Comparison of ENCODE assay signal across 9 cellular contexts in genomic region chr1:23618586-23619083, GRCh38. TPM values are rescaled to one million over a fixed set of nuclear protein-coding genes. Genes with fewer than 3 reads are reported as not detected.
DNase-seq lines count a peak whose midpoint lies in the region; ATAC-seq and TF ChIP-seq lines count a peak whose summit lies in the region.
"Had no signal": no experiment of that assay in that cellular context is flagged by ENCODE, and none has a peak within 500 bp of the region (broad histone marks: within the 10 kb centered on the region; RNA-seq: fewer than 3 reads in every experiment).

No MANE protein-coding gene starts in this region.

- H3F3A ChIP-seq in GM23338 (replicated peaks; ENCODE audit: low read depth), result peaks cover 15% of the 10 kb centered on the region

- H3K4me1 ChIP-seq in CD4-positive, alpha-beta memory T cell (ENCODE audit: insufficient read depth, low read length), result peaks cover 89% of the 10 kb centered on the region
- peaks cover 4% of the 10 kb centered on the region; the same call in 1 of the 2 replicates for H3K4me1 ChIP-seq in GM23338 (ENCODE audit: insufficient read depth)
- peaks cover 3% of the 10 kb centered on the region for H3K4me1 ChIP-seq in testis

- no peaks in the 10 kb centered on the region for H3K36me3 ChIP-seq in CD4-positive, alpha-beta memory T cell (ENCODE audit: insufficient read depth, low read length)
- H3K36me3 ChIP-seq in GM23338 (ENCODE audit: insufficient read depth) (no peaks in the 10 kb centered on the region), testis (ENCODE audit: low read depth, missing control alignments) (no peaks in the 10 kb centered on the region)

- H3K9me3 Mint-ChIP-seq in CD4-positive, alpha-beta memory T cell, result no peaks in the 10 kb centered on the region
- no peaks in the 10 kb centered on the region; the same call in 2 of the 3 replicates for H3K9me3 Mint-ChIP-seq in GM23338
- no peaks in the 10 kb centered on the region for H3K9me3 Mint-ChIP-seq in activated T-helper 1 cell treated with anti-CD3 and anti-CD28 coated beads, Interleukin-12 subunit alpha, Interleukin-12 subunit beta, Interleukin-2, Interleukin-4 antibody, amounts not matched to agents 30 ng/mL and 10 ng/mL and 1 ng/mL, durations not matched to agents 14 hours and 24 hours and 36 hours
- H3K9me3 Mint-ChIP-seq in naive thymus-derived CD8-positive, alpha-beta T cell, result no peaks in the 10 kb centered on the region

- no peak; the same call in 2 of the 3 replicates for ATAC-seq in GM23338
- ATAC-seq in naive thymus-derived CD8-positive, alpha-beta T cell, result no peak

- H3K9me3 ChIP-seq in CD4-positive, alpha-beta memory T cell (ENCODE audit: control insufficient read depth in 1 of 2, low read length in 2 of 2), result no peaks in the 10 kb centered on the region
- no peaks in the 10 kb centered on the region for H3K9me3 ChIP-seq in testis
- H3K9me3 ChIP-seq: mucosa of descending colon had no signal

- H3K27me3 Mint-ChIP-seq in CD4-positive, alpha-beta memory T cell, result no peaks in the 10 kb centered on the region
- peaks cover 25% of the 10 kb centered on the region for H3K27me3 Mint-ChIP-seq in GM23338 (ENCODE audit: insufficient read depth, low read depth, poor library complexity)
- H3K27me3 Mint-ChIP-seq in activated T-helper 1 cell treated with anti-CD3 and anti-CD28 coated beads, Interleukin-12 subunit alpha, Interleukin-12 subunit beta, Interleukin-2, Interleukin-4 antibody, amounts not matched to agents 30 ng/mL and 10 ng/mL and 1 ng/mL, durations not matched to agents 14 hours and 24 hours and 36 hours (ENCODE audit: insufficient read depth), result no peaks in the 10 kb centered on the region
- peaks cover 0 to 7% (median 0%) of the 10 kb centered on the region in 5 donors for H3K27me3 Mint-ChIP-seq in naive thymus-derived CD8-positive, alpha-beta T cell

- TF ChIP-seq CTCF in GM23338 (conservative IDR thresholded peaks at IDR 0.05; ENCODE audit: low read depth in 2 of 2) (no peak), testis (IDR thresholded peaks at IDR 0.05) (no peak)

- 0 out of 2 replicates have a peak, but pooled peaks cover 4% of the 10 kb centered on the region for H3K9me2 ChIP-seq in GM23338 (ENCODE audit: insufficient read depth)

- H3K4me2 ChIP-seq in GM23338, result peak overlapping the region; percentile 70

- peak overlapping the region; percentile 65 for H3K27ac ChIP-seq in CD4-positive, alpha-beta memory T cell (ENCODE audit: low read depth, low read length)
- H3K27ac ChIP-seq in GM23338 (ENCODE audit: low read depth) (no peak overlapping the region), testis (no peak overlapping the region)

- intact Hi-C loops in CD4-positive, alpha-beta memory T cell (cut with micrococcal nuclease), result loop anchor here (1.0 kb wide), 5 partner anchors 9 to 274 kb away; partner anchors contain the start of genes HNRNPR and ID3
- intact Hi-C loops in activated T-helper 1 cell treated with anti-CD3 and anti-CD28 coated beads, Interleukin-12 subunit alpha, Interleukin-12 subunit beta, Interleukin-2, Interleukin-4 antibody, amounts not matched to agents 30 ng/mL and 10 ng/mL and 1 ng/mL, durations not matched to agents 14 hours and 24 hours and 36 hours (cut with micrococcal nuclease), result loop anchor here (1.0 to 2.0 kb wide), 6 partner anchors 16 to 250 kb away; partner anchors contain the start of genes ID3 and ZNF436
- intact Hi-C loops in testis (cut with DNase I; ENCODE audit: low total_unique reads), result no loop called here

- H4K20me1 ChIP-seq in GM23338 (replicated peaks; ENCODE audit: insufficient read depth), result no peaks in the 10 kb centered on the region

- no peak for DNase-seq in CD4-positive, alpha-beta memory T cell
- DNase-seq in GM23338 (ENCODE audit: low spot score) (no peak), GM19238 (ENCODE audit: insufficient read length, low spot score) (no peak), testis (no peak), nucleus accumbens (lab: John Stamatoyannopoulos, UW) (no peak)
- DNase-seq in activated T-helper 1 cell treated with anti-CD3 and anti-CD28 coated beads, Interleukin-12 subunit alpha, Interleukin-12 subunit beta, Interleukin-2, Interleukin-4 antibody, amounts not matched to agents 30 ng/mL and 10 ng/mL and 1 ng/mL, durations not matched to agents 14 hours and 24 hours and 36 hours (ENCODE audit: low spot score), result no peak
- DNase-seq in naive thymus-derived CD8-positive, alpha-beta T cell, result no peak
- DNase-seq: NCI-H2081 had no signal

- no peak overlapping the region for H2AFZ ChIP-seq in GM23338

- H3K4me1 Mint-ChIP-seq in CD4-positive, alpha-beta memory T cell, result peaks cover 65 to 95% (median 79%) of the 10 kb centered on the region in 4 donors
- H3K4me1 Mint-ChIP-seq in GM23338, result peaks cover 17% of the 10 kb centered on the region
- H3K4me1 Mint-ChIP-seq in activated T-helper 1 cell treated with anti-CD3 and anti-CD28 coated beads, Interleukin-12 subunit alpha, Interleukin-12 subunit beta, Interleukin-2, Interleukin-4 antibody, amounts not matched to agents 30 ng/mL and 10 ng/mL and 1 ng/mL, durations not matched to agents 14 hours and 24 hours and 36 hours (ENCODE audit: low read depth), result peaks cover 74% of the 10 kb centered on the region
- H3K4me1 Mint-ChIP-seq in naive thymus-derived CD8-positive, alpha-beta T cell, result peaks cover 58 to 92% (median 91%) of the 10 kb centered on the region in 4 donors

- peak overlapping the region; percentile 91 to 98 (median 93) for H3K27ac Mint-ChIP-seq in CD4-positive, alpha-beta memory T cell
- H3K27ac Mint-ChIP-seq in GM23338, result no peak overlapping the region
- H3K27ac Mint-ChIP-seq in activated T-helper 1 cell treated with anti-CD3 and anti-CD28 coated beads, Interleukin-12 subunit alpha, Interleukin-12 subunit beta, Interleukin-2, Interleukin-4 antibody, amounts not matched to agents 30 ng/mL and 10 ng/mL and 1 ng/mL, durations not matched to agents 14 hours and 24 hours and 36 hours, result peak overlapping the region; percentile 20
- peak overlapping the region; percentile 89 to 100 (median 94) for H3K27ac Mint-ChIP-seq in naive thymus-derived CD8-positive, alpha-beta T cell

- 52 to 70% methylated on average over 7 of the region's 7 CpGs for WGBS in testis, 2 donors

- CTCF ChIA-PET in CD4-positive, alpha-beta memory T cell (lab: Charles Lee; ENCODE audit: partially characterized antibody), result interaction anchor here (0.9 to 7.2 kb wide), 7 partner anchors 15 to 74 kb away, joined by 3 to 130 read pairs (median 4); partner anchors contain the start of gene ID3

- no peaks in the 10 kb centered on the region for H3K27me3 ChIP-seq in CD4-positive, alpha-beta memory T cell (ENCODE audit: insufficient read depth, low read length)
- H3K27me3 ChIP-seq in GM23338 (ENCODE audit: insufficient read depth), result peaks cover 26% of the 10 kb centered on the region
- no peaks in the 10 kb centered on the region for H3K27me3 ChIP-seq in testis

- peak overlapping the region; percentile 43 to 87 (median 83) for H3K4me3 Mint-ChIP-seq in CD4-positive, alpha-beta memory T cell
- peak overlapping the region; percentile 64 for H3K4me3 Mint-ChIP-seq in GM23338
- H3K4me3 Mint-ChIP-seq in activated T-helper 1 cell treated with anti-CD3 and anti-CD28 coated beads, Interleukin-12 subunit alpha, Interleukin-12 subunit beta, Interleukin-2, Interleukin-4 antibody, amounts not matched to agents 30 ng/mL and 10 ng/mL and 1 ng/mL, durations not matched to agents 14 hours and 24 hours and 36 hours, result peak overlapping the region; percentile 27
- H3K4me3 Mint-ChIP-seq in naive thymus-derived CD8-positive, alpha-beta T cell, result peak overlapping the region; percentile 58 to 83 (median 74)

- H3K4me3 ChIP-seq in CD4-positive, alpha-beta memory T cell (ENCODE audit: low read length in 2 of 2), result peak overlapping the region; percentile 14 to 58
- no peak overlapping the region; the same call in 1 of the 2 replicates for H3K4me3 ChIP-seq in GM23338
- H3K4me3 ChIP-seq in testis, result no peak overlapping the region
- H3K4me3 ChIP-seq: mucosa of descending colon had no signal

- POLR2A ChIA-PET in CD4-positive, alpha-beta memory T cell (lab: Charles Lee; ENCODE audit: partially characterized antibody), result interaction anchor here (0.6 to 7.2 kb wide), 15 partner anchors 9 to 121 kb away, joined by 3 to 430 read pairs (median 24); partner anchors contain the start of genes E2F2 and ID3
- POLR2A ChIA-PET in naive thymus-derived CD8-positive, alpha-beta T cell (lab: Charles Lee), result interaction anchor here (0.7 to 10.3 kb wide), 19 partner anchors 8 to 74 kb away, joined by 3 to 339 read pairs (median 9); partner anchors contain the start of genes ID3 and RPL11

- no peak for TF ChIP-seq POLR2A in testis (IDR thresholded peaks at IDR 0.05)

- H3K36me3 Mint-ChIP-seq in CD4-positive, alpha-beta memory T cell, result peaks cover 1 to 3% of the 10 kb centered on the region in 2 donors
- no peaks in the 10 kb centered on the region for H3K36me3 Mint-ChIP-seq in GM23338 (ENCODE audit: low read depth)
- peaks cover 5% of the 10 kb centered on the region for H3K36me3 Mint-ChIP-seq in activated T-helper 1 cell treated with anti-CD3 and anti-CD28 coated beads, Interleukin-12 subunit alpha, Interleukin-12 subunit beta, Interleukin-2, Interleukin-4 antibody, amounts not matched to agents 30 ng/mL and 10 ng/mL and 1 ng/mL, durations not matched to agents 14 hours and 24 hours and 36 hours (ENCODE audit: low read depth)
- no peaks in the 10 kb centered on the region for H3K36me3 Mint-ChIP-seq in naive thymus-derived CD8-positive, alpha-beta T cell

- no peaks in the 10 kb centered on the region for H3K79me2 ChIP-seq in GM23338 (replicated peaks; ENCODE audit: insufficient read depth)

TF ChIP-seq in GM23338, 12 proteins besides CTCF, POLR2A, EP300 and RAD21 (continues in another document):
- no peak for TF ChIP-seq CREB1 (CRISPR knock-in tag; IDR thresholded peaks at IDR 0.05; ENCODE audit: low read depth)

RNA-seq across cellular contexts. Expression of gene ID3, which starts 59.3 kb away (rescaled TPM):
- 10 to 100 TPM; 89.6 to 98.0 TPM for total RNA-seq in CD4-positive, alpha-beta memory T cell
- 10 to 100 TPM in 1 of 2 donors, 1 to 10 TPM in 1; 8.9 to 20.1 TPM for polyA plus RNA-seq in CD4-positive, alpha-beta memory T cell
- 153 and 164 TPM in 2 replicates for total RNA-seq in GM23338 (2014; rRNA removed; shearing (Covaris generic))
- polyA plus RNA-seq in GM23338 (2016; fragmentation: Nextera tagmentation; extraction: Ambion mirVana) (330 and 345 TPM in 2 replicates), testis (ENCODE audit: insufficient read depth, low read depth, low replicate concordance) (24.5 TPM)
- 20.8 and 22.9 TPM in 2 replicates for total RNA-seq in activated T-helper 1 cell treated with anti-CD3 and anti-CD28 coated beads, Interleukin-12 subunit alpha, Interleukin-12 subunit beta, Interleukin-2, Interleukin-4 antibody, amounts not matched to agents 30 ng/mL and 10 ng/mL and 1 ng/mL, durations not matched to agents 14 hours and 24 hours and 36 hours
- total RNA-seq in naive thymus-derived CD8-positive, alpha-beta T cell, result 10 to 100 TPM; 60.9 to 64.8 TPM
- 1 to 10 TPM; 2.7 to 10.0 (median 4.6) TPM for polyA plus RNA-seq in naive thymus-derived CD8-positive, alpha-beta T cell
- 10 to 100 TPM; 27.2 to 34.5 TPM for total RNA-seq in testis

Comparison
In these comparisons a context has a peak if more than half of its experiments do, and no peak if none do; other contexts are left out.
1. H3K4me3 ChIP-seq: peak in CD4-positive, alpha-beta memory T cell (2 of 2); none in GM23338 (single experiment) and testis (0 of 2).
2. H3K4me3 Mint-ChIP-seq: peak in every context shown above with its lines; median percentile 83 in CD4-positive, alpha-beta memory T cell; 74 in naive thymus-derived CD8-positive, alpha-beta T cell; 64 in GM23338; 27 in activated T-helper 1 cell treated with anti-CD3 and anti-CD28 coated beads, Interleukin-12 subunit alpha, Interleukin-12 subunit beta, Interleukin-2, Interleukin-4 antibody, amounts not matched to agents 30 ng/mL and 10 ng/mL and 1 ng/mL, durations not matched to agents 14 hours and 24 hours and 36 hours.